10 cellular contexts compared by ENCODE assay signal in genomic region chr19:1041272-1041834, GRCh38. TPM values are rescaled to one million over a fixed set of nuclear protein-coding genes. Genes with fewer than 3 reads are reported as not detected.
DNase-seq lines count a peak whose midpoint lies in the region; ATAC-seq, FAIRE-seq and TF ChIP-seq lines count a peak whose summit lies in the region.
"Had no signal": no experiment of that assay in that cellular context is flagged by ENCODE, and none has a peak within 500 bp of the region (broad histone marks: within the 10 kb centered on the region; RNA-seq: fewer than 3 reads in every experiment).

No MANE protein-coding gene starts in this region.

- H3K4ac ChIP-seq in H1 (replicated peaks; ENCODE audit: insufficient read length, low read depth, low read length): no peak overlapping the region

- no peaks in the 10 kb centered on the region for H3K79me1 ChIP-seq in H1 (ENCODE audit: low read depth, low read length)

- H3K27ac ChIP-seq in CD8-positive, alpha-beta memory T cell (ENCODE audit: low read depth, low read length): peak overlapping the region; percentile 31
- H3K27ac ChIP-seq in OCI-LY1 (ENCODE audit: low read depth, low read length, poor library complexity, severe bottlenecking) (peak overlapping the region; percentile 70), H1 (ENCODE audit: low read depth, low read length) (no peak overlapping the region)

- H2AK5ac ChIP-seq in H1 (ENCODE audit: low read depth, low read length): no peak overlapping the region

- H3K36me3 Mint-ChIP-seq in CD8-positive, alpha-beta memory T cell: peaks cover 4 to 65% (median 6%) of the 10 kb centered on the region in 3 donors

- POLR2A ChIA-PET in CD8-positive, alpha-beta memory T cell (lab: Charles Lee): interaction anchor here (0.6 to 6.7 kb wide), 8 partner anchors 13 to 49 kb away, joined by 3 to 134 read pairs (median 11); partner anchors contain the start of genes ARHGAP45, CNN2 and RNU6-2
- POLR2A ChIA-PET in H1 (lab: Charles Lee; ENCODE audit: partially characterized antibody): interaction anchor here (0.8 to 16.4 kb wide), 9 partner anchors 9 to 57 kb away, joined by 3 to 509 read pairs (median 4); partner anchors contain the start of genes CNN2, RNU6-2 and WDR18

- H3K18ac ChIP-seq in H1 (ENCODE audit: extremely low read depth, low read length): 0 out of 2 replicates have a peak overlapping the region, but pooled peaks have one; percentile 9

- no peak for DNase-seq in CD8-positive, alpha-beta memory T cell
- DNase-seq in H1 (ENCODE audit: low read depth in 1 of 2, low spot score in 2 of 2) (no peak), dermis blood vessel endothelial cell (no peak), NCI-H82 treated with DMSO at 0.1 percent for 48 hours (lab: John Stamatoyannopoulos, UW; ENCODE audit: unreplicated experiment) (no peak), GM13977 (ENCODE audit: low spot score) (no peak)

- peaks cover 44% of the 10 kb centered on the region for H3K4me1 ChIP-seq in CD8-positive, alpha-beta memory T cell (ENCODE audit: insufficient read depth, low read length)
- H3K4me1 ChIP-seq in OCI-LY1 (ENCODE audit: insufficient read depth, low read length, severe bottlenecking): peaks cover 58% of the 10 kb centered on the region
- H3K4me1 ChIP-seq in H1 (replicated peaks in 1 of 4; ENCODE audit: control insufficient read depth in 3 of 4, insufficient read depth in 4 of 4, low read length in 3 of 4): peaks cover 0 to 10% (median 9%) of the 10 kb centered on the region in 4 experiments; a peak in 6 of 7 replicates
- H3K4me1 ChIP-seq in neuron (ENCODE audit: insufficient read depth, low read length): peaks cover 18% of the 10 kb centered on the region

- H3K4me3 Mint-ChIP-seq in CD8-positive, alpha-beta memory T cell: peak overlapping the region; percentile 94 to 100 (median 99)

- peaks cover 13% of the 10 kb centered on the region for H3K36me3 ChIP-seq in CD8-positive, alpha-beta memory T cell (ENCODE audit: insufficient read depth, low read length)
- peaks cover 21% of the 10 kb centered on the region for H3K36me3 ChIP-seq in OCI-LY1 (ENCODE audit: insufficient read depth, low read length)
- H3K36me3 ChIP-seq in H1 (ENCODE audit: control insufficient read depth in 2 of 4, insufficient read depth in 4 of 4, low read length in 3 of 4): peaks cover 5 to 17% (median 10%) of the 10 kb centered on the region in 4 experiments
- peaks cover 10% of the 10 kb centered on the region for H3K36me3 ChIP-seq in neuron (ENCODE audit: insufficient read depth, low read length)

- CTCF ChIA-PET in CD8-positive, alpha-beta memory T cell (lab: Charles Lee): interaction anchor here (0.6 to 4.1 kb wide), 8 partner anchors 12 to 152 kb away, joined by 3 to 30 read pairs (median 3); partner anchors contain the start of gene ARHGAP45
- CTCF ChIA-PET in H1 (lab: Charles Lee; ENCODE audit: partially characterized antibody): interaction anchor here (0.6 to 4.8 kb wide), 7 partner anchors 11 to 118 kb away, joined by 3 to 27 read pairs (median 4); partner anchors contain the start of gene ARHGAP45

- no peak overlapping the region for H2BK20ac ChIP-seq in H1 (ENCODE audit: low read length)

- no peak for TF ChIP-seq CTCF in OCI-LY1 (IDR thresholded peaks at IDR 0.05; ENCODE audit: low read length)
- TF ChIP-seq CTCF in H1 (IDR thresholded peaks at IDR 0.05; ENCODE audit: control extremely low read depth in 1 of 3, insufficient read depth in 1 of 3, low read depth in 1 of 3, low read length in 3 of 3): no peak
- no peak for TF ChIP-seq CTCF in GM13977 (IDR thresholded peaks at IDR 0.05; ENCODE audit: extremely low read depth, insufficient read depth, missing control alignments)

- H2BK120ac ChIP-seq in H1 (replicated peaks; ENCODE audit: low read depth, low read length): no peak overlapping the region

- H3K27ac Mint-ChIP-seq in CD8-positive, alpha-beta memory T cell: peak overlapping the region; percentile 86 to 96 (median 90)

- no peak overlapping the region for H2BK15ac ChIP-seq in H1 (ENCODE audit: low read length)

- TF ChIP-seq RAD21 in H1 (IDR thresholded peaks at IDR 0.05 in 1 of 2, conservative IDR thresholded peaks at IDR 0.05 in 1 of 2; ENCODE audit: low read depth in 2 of 2, low read length in 2 of 2): no peak

- H3K9me3 Mint-ChIP-seq in CD8-positive, alpha-beta memory T cell: no peaks in the 10 kb centered on the region

- H2BK5ac ChIP-seq in H1 (ENCODE audit: low read depth, low read length): no peak overlapping the region

- no peaks in the 10 kb centered on the region for H3K9me3 ChIP-seq in CD8-positive, alpha-beta memory T cell (ENCODE audit: low read length)
- no peaks in the 10 kb centered on the region for H3K9me3 ChIP-seq in OCI-LY1 (ENCODE audit: low read length)
- H3K9me3 ChIP-seq in H1 (ENCODE audit: insufficient read depth in 2 of 2, low read depth in 1 of 2, low read length in 1 of 2): no peaks in the 10 kb centered on the region
- H3K9me3 ChIP-seq in neuron (ENCODE audit: low read length): no peaks in the 10 kb centered on the region

- no peak overlapping the region for H4K5ac ChIP-seq in H1 (ENCODE audit: insufficient read length, low read depth, low read length)

- H3K23ac ChIP-seq in H1 (ENCODE audit: insufficient read length): no peak overlapping the region

- peaks cover 0 to 1% of the 10 kb centered on the region in 2 donors for H3K27me3 Mint-ChIP-seq in CD8-positive, alpha-beta memory T cell

- H3K4me2 ChIP-seq in OCI-LY1 (ENCODE audit: low read length) (peak overlapping the region; percentile 92), H1 (ENCODE audit: insufficient read depth in 1 of 2, low read depth in 2 of 2, low read length in 2 of 2) (peak overlapping the region; percentile 86 to 90)

- TF ChIP-seq POLR2A in H1 (IDR thresholded peaks at IDR 0.05; ENCODE audit: control extremely low read depth in 1 of 2, low read depth in 2 of 2, low read length in 2 of 2): no peak

- no peak for FAIRE-seq in H1 (lab: Jason Lieb, UNC)

- WGBS in H1 (ENCODE audit: extremely low coverage in 1 of 2, insufficient coverage in 1 of 2, insufficient read length in 1 of 2, insufficient replicate concordance in 2 of 2, low coverage in 1 of 2, low lambda C conversion rate in 2 of 2, missing lambda C conversion rate in 1 of 2), 2 experiments: 66% methylated on average over 22 of the region's 26 CpGs; no CpG with 5 or more reads in 1 of the 2 experiments

- no peaks in the 10 kb centered on the region for H3K9me2 ChIP-seq in OCI-LY1 (ENCODE audit: low read depth, low read length)

- H3K23me2 ChIP-seq in H1 (ENCODE audit: low read depth, low read length): peaks cover 10% of the 10 kb centered on the region

- H4K8ac ChIP-seq in H1 (ENCODE audit: extremely low read depth, insufficient read depth, low read length): no peak overlapping the region

- peaks cover 41 to 55% (median 42%) of the 10 kb centered on the region in 3 donors for H3K4me1 Mint-ChIP-seq in CD8-positive, alpha-beta memory T cell

- no peak overlapping the region for H4K91ac ChIP-seq in H1 (replicated peaks; ENCODE audit: insufficient read length, low read length)

- H3K9ac ChIP-seq in OCI-LY1 (ENCODE audit: low read length) (peak overlapping the region; percentile 55; the same call in 1 of the 2 replicates), H1 (replicated peaks in 1 of 4; ENCODE audit: extremely low read depth in 1 of 4, low read depth in 3 of 4, low read length in 3 of 4) (no peak overlapping the region)

- H4K20me1 ChIP-seq in OCI-LY1 (ENCODE audit: insufficient read depth, low read length) (no peaks in the 10 kb centered on the region), H1 (replicated peaks in 1 of 2; ENCODE audit: control insufficient read depth in 1 of 2, insufficient read depth in 2 of 2, low read length in 2 of 2) (peaks cover 0 to 3% of the 10 kb centered on the region in 2 experiments)

- ATAC-seq in HG03159 (IDR thresholded peaks at IDR 0.05; ENCODE audit: unreplicated experiment): no peak

- H2AFZ ChIP-seq in OCI-LY1 (ENCODE audit: low read length) (no peak overlapping the region), H1 (ENCODE audit: low read length) (no peak overlapping the region), neuron (ENCODE audit: low read depth, low read length) (no peak overlapping the region)

- H3K14ac ChIP-seq in H1 (ENCODE audit: insufficient read length): no peak overlapping the region

- TF ChIP-seq EP300 in H1 (IDR thresholded peaks at IDR 0.05; ENCODE audit: borderline replicate concordance in 1 of 2, low read depth in 2 of 2, low read length in 2 of 2): no peak

- no peaks in the 10 kb centered on the region for H3K27me3 ChIP-seq in CD8-positive, alpha-beta memory T cell (ENCODE audit: insufficient read depth, low read length, poor library complexity, severe bottlenecking)
- no peaks in the 10 kb centered on the region for H3K27me3 ChIP-seq in OCI-LY1 (ENCODE audit: insufficient read depth, low read length)
- no peaks in the 10 kb centered on the region for H3K27me3 ChIP-seq in H1 (replicated peaks in 1 of 4; ENCODE audit: control insufficient read depth in 3 of 4, extremely low read depth in 1 of 4, insufficient read depth in 3 of 4, low read length in 3 of 4)
- H3K27me3 ChIP-seq in neuron (ENCODE audit: insufficient read depth, low read length): no peaks in the 10 kb centered on the region

- H2BK12ac ChIP-seq in H1 (ENCODE audit: low read depth, low read length): no peak overlapping the region

- H3K79me2 ChIP-seq in OCI-LY1 (ENCODE audit: insufficient read depth, low read length): no peaks in the 10 kb centered on the region
- no peaks in the 10 kb centered on the region for H3K79me2 ChIP-seq in H1 (ENCODE audit: control insufficient read depth in 1 of 2, insufficient read depth in 2 of 2, low read length in 2 of 2)

- peaks cover 13% of the 10 kb centered on the region; the same call in 1 of the 2 replicates for H3F3A ChIP-seq in OCI-LY1 (ENCODE audit: insufficient read depth, low read length)

- H3K56ac ChIP-seq in H1 (replicated peaks; ENCODE audit: insufficient read length, low read depth, low read length): no peak overlapping the region

- in situ Hi-C loops in GM13977 (cut with MboI; ENCODE audit: low pct_unique_long_range_greater_than_20kb, low sequenced_read_pairs, unreplicated experiment): no loop called here

- H3K4me3 ChIP-seq in CD8-positive, alpha-beta memory T cell (ENCODE audit: low read length): peak overlapping the region; percentile 78
- H3K4me3 ChIP-seq in OCI-LY1 (ENCODE audit: low read depth, low read length, poor library complexity, severe bottlenecking) (peak overlapping the region; percentile 90), H1 (ENCODE audit: extremely low read depth in 1 of 4, insufficient read depth in 2 of 4, low read depth in 3 of 4, low read length in 4 of 4) (peak overlapping the region; percentile 53 to 76 (median 64); a peak in 6 of 8 replicates), neuron (ENCODE audit: low read length) (peak overlapping the region; percentile 59)

RNA-seq across cellular contexts. Expression of gene ABCA7, which starts 1.4 kb away (rescaled TPM):
- total RNA-seq in CD8-positive, alpha-beta memory T cell: 10 to 100 TPM; 33.8 to 39.5 TPM
- polyA plus RNA-seq in CD8-positive, alpha-beta memory T cell: 14.1 TPM
- total RNA-seq in H1 (2021; fragmentation: NEBNext Ultra II Directional; extraction: Animal tissue kit (Norgen Biotek cat#: 25700)): 25.6 and 29.7 TPM in 2 replicates
- 10.4 and 17.4 TPM in 2 replicates for polyA plus RNA-seq in H1 (2011; rRNA removed)
- 11.0 TPM for polyA plus RNA-seq in H1 (2011; cell fraction: cytosol; rRNA removed)
- polyA plus RNA-seq in H1 (2011; cell fraction: nucleus; rRNA removed): 75.8 TPM
- polyA plus RNA-seq in H1 (2012, experiment 1 of 2): 24.0 to 35.6 TPM (median 26.9 TPM) in 4 replicates
- 20.8 TPM for polyA plus RNA-seq in H1 (2012, experiment 2 of 2)
- polyA plus RNA-seq in H1 (2013, experiment 1 of 2): 22.9 TPM
- polyA plus RNA-seq in H1 (2013, experiment 2 of 2): 19.2 TPM
- polyA minus RNA-seq in H1 (2011; rRNA and poly(A)+ RNA removed): 7.3 and 11.6 TPM in 2 replicates
- 17.7 TPM for polyA minus RNA-seq in H1 (2011; cell fraction: cytosol; rRNA and poly(A)+ RNA removed)
- 32.0 TPM for polyA minus RNA-seq in H1 (2011; cell fraction: nucleus; rRNA and poly(A)+ RNA removed)
- total RNA-seq in dermis blood vessel endothelial cell: 9.4 and 10.0 TPM in 2 replicates

RNA-seq across cellular contexts. Expression of gene CNN2, which starts 14.9 kb away (rescaled TPM):
- 10 to 100 TPM; 78.1 to 78.9 TPM for total RNA-seq in CD8-positive, alpha-beta memory T cell
- 792 TPM for polyA plus RNA-seq in CD8-positive, alpha-beta memory T cell
- 522 and 551 TPM in 2 replicates for total RNA-seq in H1 (2021; fragmentation: NEBNext Ultra II Directional; extraction: Animal tissue kit (Norgen Biotek cat#: 25700))
- polyA plus RNA-seq in H1 (2011; rRNA removed): 189 and 349 TPM in 2 replicates
- 238 TPM for polyA plus RNA-seq in H1 (2011; cell fraction: cytosol; rRNA removed)
- 235 TPM for polyA plus RNA-seq in H1 (2011; cell fraction: nucleus; rRNA removed)
- 294 to 464 TPM (median 423 TPM) in 4 replicates for polyA plus RNA-seq in H1 (2012, experiment 1 of 2)
- polyA plus RNA-seq in H1 (2012, experiment 2 of 2): 443 TPM
- polyA plus RNA-seq in H1 (2013, experiment 1 of 2): 346 TPM
- 345 TPM for polyA plus RNA-seq in H1 (2013, experiment 2 of 2)
- 314 and 396 TPM in 2 replicates for polyA minus RNA-seq in H1 (2011; rRNA and poly(A)+ RNA removed)
- polyA minus RNA-seq in H1 (2011; cell fraction: cytosol; rRNA and poly(A)+ RNA removed): 453 TPM
- 127 TPM for polyA minus RNA-seq in H1 (2011; cell fraction: nucleus; rRNA and poly(A)+ RNA removed)
- 108 and 253 TPM in 2 replicates for total RNA-seq in dermis blood vessel endothelial cell

RNA-seq across cellular contexts. Expression of gene RNU6-2, which starts 20.0 kb away (rescaled TPM):
- not detected for total RNA-seq in CD8-positive, alpha-beta memory T cell
- not detected for polyA plus RNA-seq in CD8-positive, alpha-beta memory T cell
- not detected in 2 replicates for total RNA-seq in H1 (2021; fragmentation: NEBNext Ultra II Directional; extraction: Animal tissue kit (Norgen Biotek cat#: 25700))
- polyA plus RNA-seq in H1 (2011; rRNA removed): not detected in 2 replicates
- polyA plus RNA-seq in H1 (2011; cell fraction: cytosol; rRNA removed): not detected
- polyA plus RNA-seq in H1 (2011; cell fraction: nucleus; rRNA removed): not detected
- polyA plus RNA-seq in H1 (2012, experiment 1 of 2): not detected in 4 replicates
- not detected for polyA plus RNA-seq in H1 (2012, experiment 2 of 2)
- polyA plus RNA-seq in H1 (2013, experiment 1 of 2): not detected
- not detected for polyA plus RNA-seq in H1 (2013, experiment 2 of 2)
- polyA minus RNA-seq in H1 (2011; rRNA and poly(A)+ RNA removed): under 0.01 TPM in 1 of 2 replicates, not detected in the other
- not detected for polyA minus RNA-seq in H1 (2011; cell fraction: cytosol; rRNA and poly(A)+ RNA removed)
- polyA minus RNA-seq in H1 (2011; cell fraction: nucleus; rRNA and poly(A)+ RNA removed): not detected
- total RNA-seq in dermis blood vessel endothelial cell: not detected in 2 replicates
- total RNA-seq: M059J, pulmonary artery endothelial cell had no signal

RNA-seq across cellular contexts. Expression of gene TMEM259, which starts 20.4 kb away (rescaled TPM):
- total RNA-seq in CD8-positive, alpha-beta memory T cell: 100 to 1,000 TPM; 151 to 157 TPM
- polyA plus RNA-seq in CD8-positive, alpha-beta memory T cell: 84.6 TPM
- total RNA-seq in H1 (2021; fragmentation: NEBNext Ultra II Directional; extraction: Animal tissue kit (Norgen Biotek cat#: 25700)): 140 and 142 TPM in 2 replicates
- 243 and 343 TPM in 2 replicates for polyA plus RNA-seq in H1 (2011; rRNA removed)
- polyA plus RNA-seq in H1 (2011; cell fraction: cytosol; rRNA removed): 180 TPM
- 1,170 TPM for polyA plus RNA-seq in H1 (2011; cell fraction: nucleus; rRNA removed)
- polyA plus RNA-seq in H1 (2012, experiment 1 of 2): 46.9 to 137 TPM (median 125 TPM) in 4 replicates
- 87.4 TPM for polyA plus RNA-seq in H1 (2012, experiment 2 of 2)
- polyA plus RNA-seq in H1 (2013, experiment 1 of 2): 171 TPM
- 163 TPM for polyA plus RNA-seq in H1 (2013, experiment 2 of 2)
- 45.5 and 54.1 TPM in 2 replicates for polyA minus RNA-seq in H1 (2011; rRNA and poly(A)+ RNA removed)
- polyA minus RNA-seq in H1 (2011; cell fraction: cytosol; rRNA and poly(A)+ RNA removed): 55.7 TPM
- 124 TPM for polyA minus RNA-seq in H1 (2011; cell fraction: nucleus; rRNA and poly(A)+ RNA removed)
- 67.2 and 78.9 TPM in 2 replicates for total RNA-seq in dermis blood vessel endothelial cell

RNA-seq across cellular contexts. Expression of gene ARHGAP45, which starts 25.6 kb away (rescaled TPM):
- 100 to 1,000 TPM; 212 to 220 TPM for total RNA-seq in CD8-positive, alpha-beta memory T cell
- 478 TPM for polyA plus RNA-seq in CD8-positive, alpha-beta memory T cell
- total RNA-seq in H1 (2021; fragmentation: NEBNext Ultra II Directional; extraction: Animal tissue kit (Norgen Biotek cat#: 25700)): 41.8 and 43.6 TPM in 2 replicates
- polyA plus RNA-seq in H1 (2011; rRNA removed): 31.4 and 40.2 TPM in 2 replicates
- 36.8 TPM for polyA plus RNA-seq in H1 (2011; cell fraction: cytosol; rRNA removed)
- 67.4 TPM for polyA plus RNA-seq in H1 (2011; cell fraction: nucleus; rRNA removed)
- polyA plus RNA-seq in H1 (2012, experiment 1 of 2): 26.5 to 43.1 TPM (median 35.3 TPM) in 4 replicates
- polyA plus RNA-seq in H1 (2012, experiment 2 of 2): 29.2 TPM
- polyA plus RNA-seq in H1 (2013, experiment 1 of 2): 16.7 TPM
- 16.2 TPM for polyA plus RNA-seq in H1 (2013, experiment 2 of 2)
- polyA minus RNA-seq in H1 (2011; rRNA and poly(A)+ RNA removed): 13.6 and 19.9 TPM in 2 replicates
- polyA minus RNA-seq in H1 (2011; cell fraction: cytosol; rRNA and poly(A)+ RNA removed): 28.4 TPM
- polyA minus RNA-seq in H1 (2011; cell fraction: nucleus; rRNA and poly(A)+ RNA removed): 25.1 TPM
- total RNA-seq in dermis blood vessel endothelial cell: 40.3 and 55.5 TPM in 2 replicates
